In the genomic region with DNA sequence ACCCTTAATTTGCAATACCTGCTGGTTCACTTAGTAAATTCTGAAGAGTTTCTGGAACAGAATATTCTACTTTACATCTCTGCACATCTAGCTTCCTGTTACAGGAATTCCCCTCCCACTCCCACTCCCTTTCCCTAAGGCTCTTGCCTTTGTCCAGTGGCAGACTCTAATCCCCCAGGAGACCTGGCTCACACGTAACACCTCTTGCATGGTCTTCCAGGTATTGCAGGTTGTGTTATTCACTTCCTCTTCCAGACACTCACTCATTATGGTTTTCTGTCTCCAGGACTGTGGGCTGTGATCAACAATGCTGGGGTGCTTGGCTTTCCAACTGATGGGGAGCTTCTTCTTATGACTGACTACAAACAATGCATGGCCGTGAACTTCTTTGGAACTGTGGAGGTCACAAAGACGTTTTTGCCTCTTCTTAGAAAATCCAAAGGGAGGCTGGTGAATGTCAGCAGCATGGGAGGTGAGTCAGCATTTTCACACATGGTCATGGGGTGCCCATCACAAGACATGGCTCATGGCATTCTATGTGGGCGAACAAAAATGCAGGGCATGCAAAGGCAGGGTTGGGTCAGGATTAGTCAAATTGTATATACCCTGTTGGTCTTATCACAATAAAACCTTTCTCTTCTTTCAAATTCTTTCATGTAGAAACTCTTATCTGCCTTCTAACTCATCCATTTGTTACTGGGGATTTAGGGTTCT, we compare ENCODE assay signal across 11 cellular contexts. TPM values are rescaled to one million over a fixed set of nuclear protein-coding genes. Genes with fewer than 3 reads are reported as not detected.
A peak's percentile ranks its signal among the peaks of the same experiment; 100 is the strongest.
DNase-seq lines count a peak whose midpoint lies in the region; ATAC-seq and TF ChIP-seq lines count a peak whose summit lies in the region.
"Had no signal": no experiment of that assay in that cellular context is flagged by ENCODE, and none has a peak within 500 bp of the region (broad histone marks: within the 10 kb centered on the region; RNA-seq: fewer than 3 reads in every experiment).

No MANE protein-coding gene starts in this region.

- intact Hi-C loops in heart right ventricle (cut with DNase I) = no loop called here

- peaks cover 0 to 10% (median 0%) of the 10 kb centered on the region in 7 donors for H3K27me3 ChIP-seq in heart right ventricle
- no peaks in the 10 kb centered on the region for H3K27me3 ChIP-seq in BE2C

- DNase-seq in Daoy (ENCODE audit: low read depth) (peak; percentile 75), RPMI7951 (ENCODE audit: low read depth) (peak; percentile 90), retinal pigment epithelial cell (ENCODE audit: low read depth) (peak; percentile 96), heart right ventricle (no peak), BE2C (no peak), iPS-NIHi11 (ENCODE audit: low spot score) (no peak), NCI-H1048 (lab: John Stamatoyannopoulos, UW) (no peak)
- DNase-seq: aorta, natural killer cell had no signal

- H3K4me1 ChIP-seq in heart right ventricle = no peaks in the 10 kb centered on the region
- H3K4me1 ChIP-seq in BE2C = no peaks in the 10 kb centered on the region
- H3K4me1 ChIP-seq: HAP-1 had no signal

- H3K36me3 ChIP-seq in heart right ventricle = no peaks in the 10 kb centered on the region
- no peaks in the 10 kb centered on the region for H3K36me3 ChIP-seq in BE2C
- H3K36me3 ChIP-seq: HAP-1 had no signal

- TF ChIP-seq CTCF in retinal pigment epithelial cell (conservative IDR thresholded peaks at IDR 0.05; ENCODE audit: low read depth, low read length) (no peak), heart right ventricle (IDR thresholded peaks at IDR 0.05) (no peak), BE2C (IDR thresholded peaks at IDR 0.05; ENCODE audit: low read depth, low read length) (no peak)

- no peak overlapping the region for H3K27ac ChIP-seq in heart right ventricle

- 61 to 70% methylated on average over 4 of the region's 4 CpGs for WGBS in heart right ventricle, 2 donors

- H3K4me3 ChIP-seq in retinal pigment epithelial cell (ENCODE audit: low read length) = no peak overlapping the region
- H3K4me3 ChIP-seq in heart right ventricle = no peak overlapping the region
- H3K4me3 ChIP-seq in BE2C (ENCODE audit: low read depth, low read length) = no peak overlapping the region
- H3K4me3 ChIP-seq: HAP-1 had no signal

- H3K9me3 ChIP-seq in heart right ventricle = peaks cover 0 to 9% (median 0%) of the 10 kb centered on the region in 11 donors
- H3K9me3 ChIP-seq in BE2C = no peaks in the 10 kb centered on the region
- H3K9me3 ChIP-seq: HAP-1 had no signal

- ATAC-seq in esophagus mucosa = peak; percentile 95
- ATAC-seq in heart right ventricle = no peak
- ATAC-seq: natural killer cell had no signal

RNA-seq across cellular contexts. Expression of gene HSD17B2, which starts 35.8 kb away (rescaled TPM):
- 0.45 and 0.69 TPM in 2 replicates for total RNA-seq in Daoy (2014; rRNA removed; shearing (Covaris generic))
- 1.4 and 2.6 TPM in 2 replicates for total RNA-seq in RPMI7951 (2014; rRNA removed; shearing (Covaris generic))
- total RNA-seq in esophagus mucosa (1.7 TPM), heart right ventricle (not detected)
- polyA plus RNA-seq in heart right ventricle = under 1 TPM in 1 of 2 donors, not detected in 1; 0.03 TPM
- not detected for polyA plus RNA-seq in BE2C (2012; ENCODE audit: insufficient read depth, insufficient read length, low read depth)
- total RNA-seq: aorta, natural killer cell had no signal

RNA-seq across cellular contexts. Expression of gene SDR42E1, which starts 59.5 kb away (rescaled TPM):
- total RNA-seq in Daoy (2014; rRNA removed; shearing (Covaris generic)) = 1.5 and 1.6 TPM in 2 replicates
- 1.6 and 1.8 TPM in 2 replicates for total RNA-seq in RPMI7951 (2014; rRNA removed; shearing (Covaris generic))
- total RNA-seq in esophagus mucosa (14.5 TPM), heart right ventricle (1 to 10 TPM in 6 of 10 donors, under 1 TPM in 4; 0.46 to 1.6 (median 1.1) TPM)
- polyA plus RNA-seq in heart right ventricle = under 1 TPM; 0.36 to 0.51 TPM
- polyA plus RNA-seq in BE2C (2012; ENCODE audit: insufficient read depth, insufficient read length, low read depth) = 0.06 TPM

Comparison
In these comparisons a context has a peak if more than half of its experiments do, and no peak if none do; other contexts are left out.
1. DNase-seq: peak in Daoy (single experiment), RPMI7951 (single experiment) and retinal pigment epithelial cell (single experiment); none in heart right ventricle (0 of 2), BE2C (single experiment), iPS-NIHi11 (single experiment) and NCI-H1048 (single experiment).